ENCODE assay signal across 26 cellular contexts in genomic region chr18:7607535-7608173, GRCh38. TPM values are rescaled to one million over a fixed set of nuclear protein-coding genes. Genes with fewer than 3 reads are reported as not detected.
DNase-seq lines count a peak whose midpoint lies in the region; ATAC-seq and TF ChIP-seq lines count a peak whose summit lies in the region.
"Had no signal": no experiment of that assay in that cellular context is flagged by ENCODE, and none has a peak within 500 bp of the region (broad histone marks: within the 10 kb centered on the region; RNA-seq: fewer than 3 reads in every experiment).

No MANE protein-coding gene starts in this region.

- intact Hi-C loops in tibial artery (cut with DNase I; ENCODE audit: low total_unique reads) (loop anchor here (5.0 kb wide), 1 partner anchor 40 kb away; the partner anchor contains the start of gene PTPRM), vagina (cut with DNase I) (no loop called here)

- H3K27ac ChIP-seq in SJCRH30, result peak overlapping the region; percentile 14; the same call in 1 of the 2 replicates
- H3K27ac ChIP-seq in gastroesophageal sphincter, result peak overlapping the region in 3 of 4 donors; percentile 45 to 61 (median 57)
- peak overlapping the region; percentile 60 to 72 for H3K27ac ChIP-seq in tibial artery
- no peak overlapping the region for H3K27ac ChIP-seq in vagina
- H3K27ac ChIP-seq: right lobe of liver, testis had no signal

- 64 to 71% methylated on average over 8 to 9 of the region's 12 CpGs for WGBS in gastroesophageal sphincter (ENCODE audit: low coverage in 1 of 2), 2 donors

- H3K27ac Mint-ChIP-seq in nephron, result peak overlapping the region in 2 of 3 experiments; percentile 33 to 37
- H3K27ac Mint-ChIP-seq: activated CD8-positive, alpha-beta T cell treated with anti-CD3 and anti-CD28 coated beads, Interleukin-2, amount 10 ng/mL, durations not matched to agents 7 days and 5 days; CD8-positive, alpha-beta T cell; stimulated activated naive B cell treated with anti-CD40 and anti-IgM and Interleukin-4, amounts not matched to agents 10 μg/mL and 1 μg/mL and 100 μg/mL, for 72 hours had no signal

- DNase-seq in SJCRH30, result peak; percentile 44 to 71
- DNase-seq in tibial artery, result no peak
- no peak for DNase-seq in vagina (ENCODE audit: extremely low spot score in 2 of 2)
- no peak for DNase-seq in effector CD8-positive, alpha-beta T cell (lab: John Stamatoyannopoulos, UW)
- DNase-seq: activated CD8-positive, alpha-beta T cell treated with anti-CD3 and anti-CD28 coated beads, Interleukin-2, amount 10 ng/mL, durations not matched to agents 7 days and 5 days; activated T-cell treated with anti-CD3 and anti-CD28 coated beads, Interleukin-2, amount 50 U/mL, for 1 hour; amygdala; CD8-positive, alpha-beta T cell; DMS79; effector CD4-positive, alpha-beta T cell; Kasumi-1; NCI-H1092 treated with DMSO at 0.1 percent for 48 hours; NCI-H2107; NCI-H510A; occipital lobe; right lobe of liver; stimulated activated CD4-positive, alpha-beta T cell treated with anti-CD3 and anti-CD28 coated beads, Interleukin-1b, Interleukin-23, amount 100 ng/mL, for 48 hours; stimulated activated naive B cell treated with anti-CD40 and anti-IgM and Interleukin-4, amounts not matched to agents 10 μg/mL and 1 μg/mL and 100 μg/mL, for 72 hours; T1000; testis had no signal

- TF ChIP-seq POLR2A in gastroesophageal sphincter (IDR thresholded peaks at IDR 0.05) (no peak), vagina (IDR thresholded peaks at IDR 0.05) (no peak)

- H3K36me3 ChIP-seq in SJCRH30 (no peaks in the 10 kb centered on the region), gastroesophageal sphincter (no peaks in the 10 kb centered on the region), tibial artery (no peaks in the 10 kb centered on the region), vagina (no peaks in the 10 kb centered on the region)
- H3K36me3 ChIP-seq: right lobe of liver had no signal

- H3K4me1 Mint-ChIP-seq in nephron, result peaks cover 58% of the 10 kb centered on the region
- H3K4me1 Mint-ChIP-seq: central memory CD8-positive, alpha-beta T cell; stimulated activated naive B cell treated with anti-CD40 and anti-IgM and Interleukin-4, amounts not matched to agents 10 μg/mL and 1 μg/mL and 100 μg/mL, for 72 hours had no signal

- peaks cover 11% of the 10 kb centered on the region for H3K27me3 Mint-ChIP-seq in nephron (ENCODE audit: low read depth)
- H3K27me3 Mint-ChIP-seq: stimulated activated naive B cell treated with anti-CD40 and anti-IgM and Interleukin-4, amounts not matched to agents 10 μg/mL and 1 μg/mL and 100 μg/mL, for 72 hours had no signal

- no peak for TF ChIP-seq CTCF in gastroesophageal sphincter (IDR thresholded peaks at IDR 0.05)
- TF ChIP-seq CTCF in nephron (IDR thresholded peaks at IDR 0.05; ENCODE audit: unreplicated experiment in 3 of 3), result no peak
- TF ChIP-seq CTCF in tibial artery (IDR thresholded peaks at IDR 0.05), result no peak
- no peak for TF ChIP-seq CTCF in vagina (IDR thresholded peaks at IDR 0.05)

- H3K4me1 ChIP-seq in SJCRH30 (peaks cover 7% of the 10 kb centered on the region), gastroesophageal sphincter (peaks cover 10 to 63% (median 41%) of the 10 kb centered on the region in 3 donors), tibial artery (peaks cover 0 to 42% (median 26%) of the 10 kb centered on the region in 4 donors), vagina (peaks cover 22% of the 10 kb centered on the region)

- no peak overlapping the region for H3K4me3 Mint-ChIP-seq in nephron
- H3K4me3 Mint-ChIP-seq: activated CD8-positive, alpha-beta T cell treated with anti-CD3 and anti-CD28 coated beads, Interleukin-2, amount 10 ng/mL, durations not matched to agents 7 days and 5 days; CD8-positive, alpha-beta T cell; central memory CD8-positive, alpha-beta T cell; stimulated activated naive B cell treated with anti-CD40 and anti-IgM and Interleukin-4, amounts not matched to agents 10 μg/mL and 1 μg/mL and 100 μg/mL, for 72 hours had no signal

- no peak for TF ChIP-seq EP300 in gastroesophageal sphincter (IDR thresholded peaks at IDR 0.05)

- H3K9me3 ChIP-seq in SJCRH30 (replicated peaks) (no peaks in the 10 kb centered on the region), gastroesophageal sphincter (no peaks in the 10 kb centered on the region), tibial artery (no peaks in the 10 kb centered on the region), vagina (no peaks in the 10 kb centered on the region)
- H3K9me3 ChIP-seq: right lobe of liver, testis had no signal

- no peak for ATAC-seq in gastroesophageal sphincter
- no peak for ATAC-seq in HG03439 (IDR thresholded peaks at IDR 0.05; ENCODE audit: unreplicated experiment)
- ATAC-seq: activated CD8-positive, alpha-beta T cell treated with anti-CD3 and anti-CD28 coated beads, Interleukin-2, amount 10 ng/mL, durations not matched to agents 7 days and 5 days; CD8-positive, alpha-beta T cell; HCT116; left lobe of liver; stimulated activated naive B cell treated with anti-CD40 and anti-IgM and Interleukin-4, amounts not matched to agents 10 μg/mL and 1 μg/mL and 100 μg/mL, for 72 hours had no signal

- H3K9me3 Mint-ChIP-seq in nephron, result no peaks in the 10 kb centered on the region
- H3K9me3 Mint-ChIP-seq: central memory CD8-positive, alpha-beta T cell had no signal

- H3K4me3 ChIP-seq in SJCRH30, result no peak overlapping the region; the same call in 1 of the 2 replicates
- no peak overlapping the region for H3K4me3 ChIP-seq in gastroesophageal sphincter
- H3K4me3 ChIP-seq in tibial artery, result no peak overlapping the region
- H3K4me3 ChIP-seq in vagina, result no peak overlapping the region
- H3K4me3 ChIP-seq: right lobe of liver, testis had no signal

- H3K36me3 Mint-ChIP-seq in nephron (ENCODE audit: low read depth), result no peaks in the 10 kb centered on the region
- H3K36me3 Mint-ChIP-seq: CD8-positive, alpha-beta T cell; stimulated activated naive B cell treated with anti-CD40 and anti-IgM and Interleukin-4, amounts not matched to agents 10 μg/mL and 1 μg/mL and 100 μg/mL, for 72 hours had no signal

- H3K27me3 ChIP-seq in SJCRH30, result no peaks in the 10 kb centered on the region
- H3K27me3 ChIP-seq in gastroesophageal sphincter, result no peaks in the 10 kb centered on the region
- no peaks in the 10 kb centered on the region for H3K27me3 ChIP-seq in tibial artery
- no peaks in the 10 kb centered on the region for H3K27me3 ChIP-seq in vagina
- H3K27me3 ChIP-seq: right lobe of liver, testis had no signal

RNA-seq across cellular contexts. Expression of gene PTPRM, which starts 40.5 kb away (rescaled TPM):
- total RNA-seq in SJCRH30 (2014; rRNA removed; shearing (Covaris generic)), result 10.1 and 11.0 TPM in 2 replicates
- total RNA-seq in gastroesophageal sphincter (10 to 100 TPM; 81.5 to 98.9 (median 86.8) TPM), vagina (60.2 TPM)

Comparison
In these comparisons a context has a peak if more than half of its experiments do, and no peak if none do; other contexts are left out.
1. DNase-seq: peak in SJCRH30 (2 of 2); none in tibial artery (0 of 2), vagina (0 of 2) and effector CD8-positive, alpha-beta T cell (single experiment).